ENCODE assay signal across 31 cellular contexts in the genomic region with DNA sequence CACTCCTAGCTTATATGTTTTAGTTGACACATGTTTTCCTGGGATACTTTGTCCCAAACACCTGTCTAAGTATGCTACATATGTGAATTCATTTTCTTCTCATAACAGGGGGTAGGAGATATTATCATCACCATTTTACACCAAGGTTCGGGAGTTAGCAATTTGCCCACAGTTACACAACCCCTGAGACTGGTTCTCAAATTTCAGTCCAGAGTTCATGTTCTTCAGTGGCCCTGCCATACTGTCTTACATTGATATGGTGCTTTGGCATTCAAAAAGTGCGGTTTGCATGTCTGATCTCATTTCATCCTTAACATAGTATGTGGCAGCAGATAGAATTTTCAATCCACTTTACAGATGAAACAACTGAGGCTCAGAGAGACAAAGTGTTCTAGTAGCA. TPM values are rescaled to one million over a fixed set of nuclear protein-coding genes. Genes with fewer than 3 reads are reported as not detected.
"Had no signal": no experiment of that assay in that cellular context is flagged by ENCODE, and none has a peak within 500 bp of the region (broad histone marks: within the 10 kb centered on the region; RNA-seq: fewer than 3 reads in every experiment).

No MANE protein-coding gene starts in this region.

- H3K27me3 ChIP-seq: brain microvascular endothelial cell had no signal

- ATAC-seq: activated CD4-positive, alpha-beta T cell treated with anti-CD3 and anti-CD28 coated beads for 36 hours; activated CD4-positive, CD25-positive, alpha-beta regulatory T cell treated with anti-CD3 and anti-CD28 coated beads, Interleukin-2, amount 50 U/mL, for 24 hours; activated CD8-positive, alpha-beta T cell treated with anti-CD3 and anti-CD28 coated beads, Interleukin-2, amount 10 ng/mL, durations not matched to agents 7 days and 5 days; activated naive CD4-positive, alpha-beta T cell treated with anti-CD3 and anti-CD28 coated beads, Interleukin-2, amount 50 U/mL, for 72 hours had no signal

- H3K4me2 ChIP-seq: KMS-11, PC-9 had no signal

- H2AFZ ChIP-seq: PC-9 had no signal

- H3K4me3 ChIP-seq: PC-9 had no signal

- H3K27ac ChIP-seq: brain microvascular endothelial cell, KMS-11, PC-9 had no signal

- H3K9ac ChIP-seq: KMS-11 had no signal

- DNase-seq: activated CD4-positive, alpha-beta T cell treated with anti-CD3 and anti-CD28 coated beads for 36 hours; activated CD4-positive, alpha-beta T cell treated with anti-CD3 and anti-CD28 coated beads, Interleukin-2, amount 10 ng/mL, durations not matched to agents 7 days and 5 days; activated CD4-positive, alpha-beta T cell treated with anti-CD3 and anti-CD28 coated beads, Interleukin-2, amount 50 U/mL, for 48 hours; activated CD8-positive, alpha-beta T cell treated with anti-CD3 and anti-CD28 coated beads, Interleukin-2, amount 10 ng/mL, durations not matched to agents 7 days and 5 days; activated gamma-delta T cell treated with Interleukin-2 at 50 U/mL for 16 hours; activated naive CD4-positive, alpha-beta T cell treated with anti-CD3 and anti-CD28 coated beads for 36 hours; activated T-cell treated with anti-CD3 and anti-CD28 coated beads, Interleukin-2, amount 50 U/mL, for 24 hours; anterior cingulate cortex; brain microvascular endothelial cell; central memory CD4-positive, alpha-beta T cell; NCI-H1092 treated with DMSO at 0.1 percent for 48 hours; NCI-H1417; NCI-H146; NCI-H187; NCI-H2029 treated with DMSO at 0.1 percent for 48 hours; NCI-H2107; NCI-H2171; NCI-H510A; NCI-H526; NCI-H774; PC-9; Right ventricle myocardium superior; SW 1271; T-helper 1 cell; T-helper 2 cell; T-helper 9 cell had no signal

- H3K36me3 ChIP-seq: brain microvascular endothelial cell had no signal

RNA-seq across cellular contexts. Expression of gene ROBO2, which starts 38.4 kb away (rescaled TPM):
- total RNA-seq: activated CD4-positive, alpha-beta T cell treated with anti-CD3 and anti-CD28 coated beads for 36 hours; activated CD4-positive, alpha-beta T cell treated with anti-CD3 and anti-CD28 coated beads, Interleukin-2, amount 10 ng/mL, durations not matched to agents 7 days and 5 days; activated CD8-positive, alpha-beta T cell treated with anti-CD3 and anti-CD28 coated beads, Interleukin-2, amount 10 ng/mL, durations not matched to agents 7 days and 5 days; activated naive CD4-positive, alpha-beta T cell treated with anti-CD3 and anti-CD28 coated beads for 36 hours; activated naive CD4-positive, alpha-beta T cell treated with anti-CD3 and anti-CD28 coated beads, Interleukin-2, amount 50 U/mL, for 72 hours; activated T-helper 1 cell treated with anti-CD3 and anti-CD28 coated beads, Interleukin-12 subunit alpha, Interleukin-12 subunit beta, Interleukin-2, Interleukin-4 antibody, amounts not matched to agents 30 ng/mL and 10 ng/mL and 1 ng/mL, durations not matched to agents 14 hours and 24 hours and 36 hours; M059J had no signal
